ENCODE assay signal across 10 cellular contexts in genomic region chr2:132146774-132147173, GRCh38. TPM values are rescaled to one million over a fixed set of nuclear protein-coding genes. Genes with fewer than 3 reads are reported as not detected.
DNase-seq lines count a peak whose midpoint lies in the region; TF ChIP-seq lines count a peak whose summit lies in the region.
"Not testable (repeated sequence)": the region's sequence is repeated elsewhere in the genome, so short reads cannot be mapped to it uniquely, and the experiment has no call there.
"Had no signal": no experiment of that assay in that cellular context is flagged by ENCODE, and none has a peak within 500 bp of the region (broad histone marks: within the 10 kb centered on the region; RNA-seq: fewer than 3 reads in every experiment).

No MANE protein-coding gene starts in this region.

- not testable (repeated sequence) for H3K36me3 Mint-ChIP-seq in type B pancreatic cell

- 2% methylated on average over 4 of the region's 4 CpGs for WGBS in hepatocyte (ENCODE audit: low lambda C conversion rate, missing lambda C conversion rate)

- H3K36me3 ChIP-seq in hepatocyte (replicated peaks; ENCODE audit: insufficient read depth, low read depth); osteoblast (ENCODE audit: insufficient read depth, low read length): not testable (repeated sequence)

- H2AFZ ChIP-seq in hepatocyte; osteoblast (ENCODE audit: low read length): not testable (repeated sequence)

- H3K27ac ChIP-seq in VCaP; hepatocyte; osteoblast (ENCODE audit: low read depth, low read length): not testable (repeated sequence)

- H3K4me3 ChIP-seq in Jurkat, Clone E6-1 (ENCODE audit: low read length); cardiac fibroblast (replicated peaks in 1 of 2; ENCODE audit: low read depth in 2 of 2, low read length in 2 of 2); hepatocyte; osteoblast (ENCODE audit: insufficient read depth, low read length): not testable (repeated sequence)

- H3K27me3 Mint-ChIP-seq in type B pancreatic cell, result not testable (repeated sequence)

- H3K27ac Mint-ChIP-seq in type B pancreatic cell, result not testable (repeated sequence)

- not testable (repeated sequence) for H3K4me1 ChIP-seq in hepatocyte (ENCODE audit: insufficient read depth); osteoblast (ENCODE audit: insufficient read depth, low read length)

- not testable (repeated sequence) for H3K4me3 Mint-ChIP-seq in type B pancreatic cell

- TF ChIP-seq CTCF in VCaP (conservative IDR thresholded peaks at IDR 0.05), result peak; percentile 77
- TF ChIP-seq CTCF in cardiac fibroblast (IDR thresholded peaks at IDR 0.05; ENCODE audit: low read depth, low read length), result peak; percentile 63
- TF ChIP-seq CTCF in hepatocyte (IDR thresholded peaks at IDR 0.05; ENCODE audit: poor library complexity), result peak; percentile 61
- peak; percentile 48 for TF ChIP-seq CTCF in osteoblast (IDR thresholded peaks at IDR 0.05; ENCODE audit: extremely low read depth, low read depth, low read length)
- TF ChIP-seq CTCF in type B pancreatic cell (conservative IDR thresholded peaks at IDR 0.05), result peak; percentile 82

- not testable (repeated sequence) for H3K79me2 ChIP-seq in hepatocyte; osteoblast (ENCODE audit: insufficient read depth, low read length)

- H3K4me1 Mint-ChIP-seq in type B pancreatic cell (ENCODE audit: unreplicated experiment), result not testable (repeated sequence)

- not testable (repeated sequence) for H3K9me2 ChIP-seq in hepatocyte (replicated peaks; ENCODE audit: insufficient read depth)

- H3K4me2 ChIP-seq in hepatocyte; osteoblast (ENCODE audit: insufficient read depth, low read length): not testable (repeated sequence)

- H4K20me1 ChIP-seq in hepatocyte (ENCODE audit: insufficient read depth, poor library complexity, severe bottlenecking); osteoblast (ENCODE audit: insufficient read depth, low read length): not testable (repeated sequence)

- DNase-seq in DMS53 (lab: John Stamatoyannopoulos, UW), result peak; percentile 65
- DNase-seq in Jurkat, Clone E6-1 (ENCODE audit: low read depth, low spot score), result peak; percentile 23
- peak; percentile 82 for DNase-seq in NCI-H510A treated with DMSO at 0.1 percent for 48 hours (lab: John Stamatoyannopoulos, UW)
- peak; percentile 61 to 65 for DNase-seq in cardiac fibroblast (ENCODE audit: low read depth in 2 of 2)
- peak; percentile 75 for DNase-seq in hepatocyte (ENCODE audit: low spot score)
- DNase-seq in osteoblast (ENCODE audit: insufficient read length, low spot score, missing footprints); type B pancreatic cell (ENCODE audit: extremely low spot score, unreplicated experiment): not testable (repeated sequence)

- H3K9me3 Mint-ChIP-seq in type B pancreatic cell, result not testable (repeated sequence)

- not testable (repeated sequence) for H3K9me3 ChIP-seq in hepatocyte (ENCODE audit: low read depth); osteoblast (ENCODE audit: low read depth, low read length)

- H3K27me3 ChIP-seq in hepatocyte; osteoblast (ENCODE audit: insufficient read depth, low read length): not testable (repeated sequence)

RNA-seq across cellular contexts. Expression of gene ANKRD30BL, which starts 15.0 kb away (rescaled TPM):
- polyA plus RNA-seq in Jurkat, Clone E6-1 (2012; ENCODE audit: insufficient read depth, insufficient read length), result not detected
- total RNA-seq in hepatocyte (not detected in 2 replicates), osteoblast (0.29 TPM in 1 of 2 replicates, not detected in the other), type B pancreatic cell (ENCODE audit: low replicate concordance) (not detected in 2 replicates)
- not detected in 2 replicates for polyA plus RNA-seq in hepatocyte
- total RNA-seq: activated T-helper 2 cell treated with anti-CD3 and anti-CD28 coated beads, Interferon-gamma antibody, Interleukin-2, Interleukin-4, amounts not matched to agents 10 μg/mL and 5 μg/mL and 100 μg/mL, durations not matched to agents 14 hours and 24 hours and 36 hours; Right ventricle myocardium superior had no signal
